16 cellular contexts compared by ENCODE assay signal in genomic region chr12:109982211-109982610, GRCh38. TPM values are rescaled to one million over a fixed set of nuclear protein-coding genes. Genes with fewer than 3 reads are reported as not detected.
A peak's percentile ranks its signal among the peaks of the same experiment; 100 is the strongest.
DNase-seq lines count a peak whose midpoint lies in the region; ATAC-seq, FAIRE-seq and TF ChIP-seq lines count a peak whose summit lies in the region.
"Had no signal": no experiment of that assay in that cellular context is flagged by ENCODE, and none has a peak within 500 bp of the region (broad histone marks: within the 10 kb centered on the region; RNA-seq: fewer than 3 reads in every experiment).

No MANE protein-coding gene starts in this region.

- TF ChIP-seq POLR2A in H54 (IDR thresholded peaks at IDR 0.05; ENCODE audit: low read depth, low read length), result no peak

- peaks cover 55% of the 10 kb centered on the region for H3K4me1 Mint-ChIP-seq in activated naive CD4-positive, alpha-beta T cell treated with anti-CD3 and anti-CD28 coated beads, Interleukin-2, amount 10 ng/mL, durations not matched to agents 7 days and 5 days
- peaks cover 16% of the 10 kb centered on the region for H3K4me1 Mint-ChIP-seq in T-helper 17 cell
- peaks cover 35% of the 10 kb centered on the region for H3K4me1 Mint-ChIP-seq in dendritic cell treated with granulocyte-macrophage colony-stimulating factor and Interleukin-4, amounts not matched to agents 40 ng/mL and 50 ng/mL, for 4 days (ENCODE audit: low read depth)
- peaks cover 32% of the 10 kb centered on the region for H3K4me1 Mint-ChIP-seq in stimulated activated effector memory CD8-positive, alpha-beta T cell treated with anti-CD3 and anti-CD28 coated beads, Interleukin-12 subunit alpha, Interleukin-12 subunit beta, amount 100 ng/mL, for 72 hours

- no peak for DNase-seq in activated naive CD4-positive, alpha-beta T cell treated with anti-CD3 and anti-CD28 coated beads, Interleukin-2, amount 10 ng/mL, durations not matched to agents 7 days and 5 days
- no peak for DNase-seq in activated naive CD4-positive, alpha-beta T cell treated with Interleukin-2 at 50 U/mL for 16 hours
- DNase-seq in T-helper 17 cell (no peak), SKM-1 (lab: John Stamatoyannopoulos, UW; ENCODE audit: unreplicated experiment) (no peak), H54 (ENCODE audit: insufficient read length, low spot score) (no peak), SHP77 (lab: John Stamatoyannopoulos, UW) (no peak)
- DNase-seq in stimulated activated effector memory CD8-positive, alpha-beta T cell treated with anti-CD3 and anti-CD28 coated beads, Interleukin-12 subunit alpha, Interleukin-12 subunit beta, amount 100 ng/mL, for 72 hours (ENCODE audit: low spot score in 2 of 2), result no peak
- DNase-seq: brain microvascular endothelial cell; DMS 273 treated with DMSO at 0.1 percent for 48 hours; effector CD4-positive, alpha-beta T cell; NCI-H1694 treated with DMSO at 0.1 percent for 48 hours; OCI-M1; stimulated activated CD4-positive, alpha-beta T cell treated with anti-CD3 and anti-CD28 coated beads, Interleukin-4, amount 100 ng/mL, for 4 hours; upper lobe of right lung had no signal

- no peaks in the 10 kb centered on the region for H3K9me3 ChIP-seq in T-helper 17 cell (ENCODE audit: control insufficient read depth, low read length, poor library complexity, severe bottlenecking)
- H3K9me3 ChIP-seq: upper lobe of right lung had no signal

- no peak for FAIRE-seq in H54 (lab: Jason Lieb, UNC)
- FAIRE-seq: frontal cortex had no signal

- CTCF ChIA-PET in activated naive CD4-positive, alpha-beta T cell treated with anti-CD3 and anti-CD28 coated beads, Interleukin-2, amount 10 ng/mL, durations not matched to agents 7 days and 5 days (lab: Charles Lee), result no interaction called here

- H3K4me3 Mint-ChIP-seq in activated naive CD4-positive, alpha-beta T cell treated with anti-CD3 and anti-CD28 coated beads, Interleukin-2, amount 10 ng/mL, durations not matched to agents 7 days and 5 days, result no peak overlapping the region
- peak overlapping the region; percentile 63 for H3K4me3 Mint-ChIP-seq in T-helper 17 cell
- H3K4me3 Mint-ChIP-seq in dendritic cell treated with granulocyte-macrophage colony-stimulating factor and Interleukin-4, amounts not matched to agents 40 ng/mL and 50 ng/mL, for 4 days, result no peak overlapping the region
- H3K4me3 Mint-ChIP-seq in stimulated activated effector memory CD8-positive, alpha-beta T cell treated with anti-CD3 and anti-CD28 coated beads, Interleukin-12 subunit alpha, Interleukin-12 subunit beta, amount 100 ng/mL, for 72 hours, result no peak overlapping the region

- peak overlapping the region; percentile 53 for H3K27ac Mint-ChIP-seq in activated naive CD4-positive, alpha-beta T cell treated with anti-CD3 and anti-CD28 coated beads, Interleukin-2, amount 10 ng/mL, durations not matched to agents 7 days and 5 days
- H3K27ac Mint-ChIP-seq in T-helper 17 cell, result peak overlapping the region; percentile 94
- H3K27ac Mint-ChIP-seq in dendritic cell treated with granulocyte-macrophage colony-stimulating factor and Interleukin-4, amounts not matched to agents 40 ng/mL and 50 ng/mL, for 4 days, result peak overlapping the region; percentile 8
- H3K27ac Mint-ChIP-seq in stimulated activated effector memory CD8-positive, alpha-beta T cell treated with anti-CD3 and anti-CD28 coated beads, Interleukin-12 subunit alpha, Interleukin-12 subunit beta, amount 100 ng/mL, for 72 hours, result peak overlapping the region; percentile 81

- intact Hi-C loops in dendritic cell treated with granulocyte-macrophage colony-stimulating factor and Interleukin-4, amounts not matched to agents 40 ng/mL and 50 ng/mL, for 4 days (cut with micrococcal nuclease), result no loop called here

- ATAC-seq in T-helper 17 cell, result no peak
- no peak for ATAC-seq in stimulated activated effector memory CD8-positive, alpha-beta T cell treated with anti-CD3 and anti-CD28 coated beads, Interleukin-12 subunit alpha, Interleukin-12 subunit beta, amount 100 ng/mL, for 72 hours
- ATAC-seq: upper lobe of right lung had no signal

- peaks cover 59% of the 10 kb centered on the region for H3K36me3 Mint-ChIP-seq in activated naive CD4-positive, alpha-beta T cell treated with anti-CD3 and anti-CD28 coated beads, Interleukin-2, amount 10 ng/mL, durations not matched to agents 7 days and 5 days
- H3K36me3 Mint-ChIP-seq in T-helper 17 cell (ENCODE audit: low read depth), result peaks cover 16% of the 10 kb centered on the region
- peaks cover 96% of the 10 kb centered on the region for H3K36me3 Mint-ChIP-seq in dendritic cell treated with granulocyte-macrophage colony-stimulating factor and Interleukin-4, amounts not matched to agents 40 ng/mL and 50 ng/mL, for 4 days (ENCODE audit: low read depth)
- peaks cover 100% of the 10 kb centered on the region for H3K36me3 Mint-ChIP-seq in stimulated activated effector memory CD8-positive, alpha-beta T cell treated with anti-CD3 and anti-CD28 coated beads, Interleukin-12 subunit alpha, Interleukin-12 subunit beta, amount 100 ng/mL, for 72 hours

- H3K27me3 Mint-ChIP-seq in activated naive CD4-positive, alpha-beta T cell treated with anti-CD3 and anti-CD28 coated beads, Interleukin-2, amount 10 ng/mL, durations not matched to agents 7 days and 5 days, result no peaks in the 10 kb centered on the region
- H3K27me3 Mint-ChIP-seq in T-helper 17 cell, result no peaks in the 10 kb centered on the region
- no peaks in the 10 kb centered on the region for H3K27me3 Mint-ChIP-seq in dendritic cell treated with granulocyte-macrophage colony-stimulating factor and Interleukin-4, amounts not matched to agents 40 ng/mL and 50 ng/mL, for 4 days

- H3K9me3 Mint-ChIP-seq in activated naive CD4-positive, alpha-beta T cell treated with anti-CD3 and anti-CD28 coated beads, Interleukin-2, amount 10 ng/mL, durations not matched to agents 7 days and 5 days, result no peaks in the 10 kb centered on the region
- H3K9me3 Mint-ChIP-seq in dendritic cell treated with granulocyte-macrophage colony-stimulating factor and Interleukin-4, amounts not matched to agents 40 ng/mL and 50 ng/mL, for 4 days, result no peaks in the 10 kb centered on the region
- peaks cover 4% of the 10 kb centered on the region for H3K9me3 Mint-ChIP-seq in stimulated activated effector memory CD8-positive, alpha-beta T cell treated with anti-CD3 and anti-CD28 coated beads, Interleukin-12 subunit alpha, Interleukin-12 subunit beta, amount 100 ng/mL, for 72 hours

RNA-seq across cellular contexts. Expression of gene GIT2, which starts 14.0 kb away (rescaled TPM):
- 10 to 100 TPM; 84.9 to 95.9 TPM for total RNA-seq in T-helper 17 cell

RNA-seq across cellular contexts. Expression of gene ANKRD13A, which starts 17.0 kb away (rescaled TPM):
- 10 to 100 TPM; 78.8 to 87.5 TPM for total RNA-seq in T-helper 17 cell

Comparison
In these comparisons a context has a peak if more than half of its experiments do, and no peak if none do; other contexts are left out.
1. H3K27ac Mint-ChIP-seq: peak in every context shown above with its lines; median percentile 94 in T-helper 17 cell; 81 in stimulated activated effector memory CD8-positive, alpha-beta T cell treated with anti-CD3 and anti-CD28 coated beads, Interleukin-12 subunit alpha, Interleukin-12 subunit beta, amount 100 ng/mL, for 72 hours; 53 in activated naive CD4-positive, alpha-beta T cell treated with anti-CD3 and anti-CD28 coated beads, Interleukin-2, amount 10 ng/mL, durations not matched to agents 7 days and 5 days; 8 in dendritic cell treated with granulocyte-macrophage colony-stimulating factor and Interleukin-4, amounts not matched to agents 40 ng/mL and 50 ng/mL, for 4 days.